8 cellular contexts compared by ENCODE assay signal in the genomic region with DNA sequence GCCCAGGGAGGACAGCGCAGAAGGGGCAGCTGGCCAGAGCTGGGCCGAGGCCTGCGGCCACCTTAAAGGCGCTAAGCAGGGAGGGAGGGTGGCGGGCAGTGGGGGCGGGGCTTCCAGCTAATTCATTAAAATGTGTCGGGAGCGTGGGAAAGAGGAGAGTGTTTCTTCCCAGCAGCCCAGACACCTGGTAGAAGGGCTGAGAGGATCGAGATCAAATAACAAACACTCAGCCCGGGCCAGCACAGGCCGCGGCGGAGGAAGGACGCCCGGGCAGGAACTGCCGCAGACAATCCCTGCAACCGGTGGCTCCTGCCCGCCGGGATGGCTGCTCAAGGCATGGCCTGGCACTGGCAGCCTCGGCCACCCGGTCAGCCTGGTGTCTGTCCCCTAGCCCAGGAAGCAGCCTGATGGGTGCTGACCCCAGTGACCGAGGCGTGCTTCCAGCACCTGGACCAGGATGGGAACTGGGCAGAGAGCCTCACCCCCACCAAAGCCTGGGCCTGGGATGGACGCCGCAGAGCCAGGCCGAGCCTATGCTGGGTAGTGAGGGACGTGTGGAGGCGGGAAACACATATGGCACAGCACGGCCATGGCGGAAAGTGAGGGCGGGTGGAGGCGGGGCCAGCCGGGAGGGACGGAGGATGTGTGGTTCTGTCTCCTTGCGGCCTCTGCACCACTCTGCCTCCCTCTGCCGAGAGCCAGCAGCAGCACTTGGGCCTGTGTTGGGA. TPM values are rescaled to one million over a fixed set of nuclear protein-coding genes. Genes with fewer than 3 reads are reported as not detected.
DNase-seq lines count a peak whose midpoint lies in the region; TF ChIP-seq lines count a peak whose summit lies in the region.

No MANE protein-coding gene starts in this region.

- CTCF ChIA-PET in CD4-positive, alpha-beta memory T cell (lab: Charles Lee; ENCODE audit: partially characterized antibody), result no interaction called here
- CTCF ChIA-PET in Calu3 (lab: Charles Lee), result interaction anchor here (0.6 kb wide), 1 partner anchor 118 kb away, joined by 3 read pairs; the partner anchor contains the start of genes EXD3 and NOXA1

- H3K27me3 Mint-ChIP-seq in CD4-positive, alpha-beta memory T cell, result peaks cover 0 to 3% of the 10 kb centered on the region in 2 donors
- peaks cover 54 to 82% (median 63%) of the 10 kb centered on the region in 3 donors for H3K27me3 Mint-ChIP-seq in CD14-positive monocyte (ENCODE audit: low read depth in 3 of 3)
- no peaks in the 10 kb centered on the region for H3K27me3 Mint-ChIP-seq in Calu3 (ENCODE audit: unreplicated experiment)

- H2AFZ ChIP-seq in parathyroid adenoma, result no peak overlapping the region

- DNase-seq in CD4-positive, alpha-beta memory T cell, result peak in 4 of 5 donors; percentile 45 to 70 (median 50)
- peak; percentile 90 for DNase-seq in NCI-H2029 (lab: John Stamatoyannopoulos, UW)
- peak; percentile 44 for DNase-seq in activated T-cell treated with anti-CD3 and anti-CD28 coated beads for 24 hours (ENCODE audit: low read depth)
- DNase-seq in esophagus squamous epithelium (lab: John Stamatoyannopoulos, UW), result no peak
- no peak for DNase-seq in CD14-positive monocyte (ENCODE audit: low spot score)
- no peak for DNase-seq in middle frontal gyrus (ENCODE audit: extremely low spot score, low spot score)
- DNase-seq in Calu3, result no peak

- no peaks in the 10 kb centered on the region for H3K9me3 Mint-ChIP-seq in CD4-positive, alpha-beta memory T cell
- H3K9me3 Mint-ChIP-seq in CD14-positive monocyte (peaks cover 0 to 6% (median 5%) of the 10 kb centered on the region in 7 donors), Calu3 (ENCODE audit: low read depth, unreplicated experiment) (no peaks in the 10 kb centered on the region)

- TF ChIP-seq CTCF in esophagus squamous epithelium (IDR thresholded peaks at IDR 0.05) (no peak), parathyroid adenoma (IDR thresholded peaks at IDR 0.05) (no peak), CD14-positive monocyte (IDR thresholded peaks at IDR 0.05) (no peak), Calu3 (IDR thresholded peaks at IDR 0.05; ENCODE audit: unreplicated experiment) (no peak)

- no peaks in the 10 kb centered on the region for H3K79me2 ChIP-seq in parathyroid adenoma

- peaks cover 28% of the 10 kb centered on the region for H3K4me1 ChIP-seq in CD4-positive, alpha-beta memory T cell (ENCODE audit: insufficient read depth, low read length)
- peaks cover 55 to 84% (median 73%) of the 10 kb centered on the region in 3 donors for H3K4me1 ChIP-seq in esophagus squamous epithelium
- H3K4me1 ChIP-seq in parathyroid adenoma, result no peaks in the 10 kb centered on the region

- BruUV-seq in Calu3 (replicated peaks; lab: Mats Ljungman, UMichigan), result no TSS peak

- H3K4me2 ChIP-seq in parathyroid adenoma (ENCODE audit: low read length), result peak overlapping the region; percentile 69

- no peak overlapping the region for H3K27ac ChIP-seq in CD4-positive, alpha-beta memory T cell (ENCODE audit: low read depth, low read length)
- H3K27ac ChIP-seq in esophagus squamous epithelium (peak overlapping the region; percentile 85 to 94 (median 89)), parathyroid adenoma (peak overlapping the region; percentile 60)

- peak in 1 of 4 donors; percentile 30 for TF ChIP-seq POLR2A in esophagus squamous epithelium (IDR thresholded peaks at IDR 0.05)

- H3K36me3 ChIP-seq in CD4-positive, alpha-beta memory T cell (ENCODE audit: insufficient read depth, low read length), result no peaks in the 10 kb centered on the region
- H3K36me3 ChIP-seq in esophagus squamous epithelium (no peaks in the 10 kb centered on the region), parathyroid adenoma (ENCODE audit: control insufficient read depth, insufficient read depth, low read length) (no peaks in the 10 kb centered on the region)

- POLR2A ChIA-PET in CD4-positive, alpha-beta memory T cell (lab: Charles Lee; ENCODE audit: partially characterized antibody), result no interaction called here

- H3K36me3 Mint-ChIP-seq in CD4-positive, alpha-beta memory T cell, result no peaks in the 10 kb centered on the region
- H3K36me3 Mint-ChIP-seq in CD14-positive monocyte, result peaks cover 0 to 1% of the 10 kb centered on the region in 2 donors
- peaks cover 29% of the 10 kb centered on the region for H3K36me3 Mint-ChIP-seq in Calu3 (ENCODE audit: insufficient read depth, unreplicated experiment)

- no peak overlapping the region for H3K9ac ChIP-seq in parathyroid adenoma

- H3K4me3 ChIP-seq in CD4-positive, alpha-beta memory T cell (ENCODE audit: low read length in 2 of 2), result no peak overlapping the region
- H3K4me3 ChIP-seq in esophagus squamous epithelium, result peak overlapping the region in 3 of 4 donors; percentile 29 to 54 (median 36)
- H3K4me3 ChIP-seq in parathyroid adenoma (ENCODE audit: low read depth, low read length), result no peak overlapping the region

- H3K9me3 ChIP-seq in CD4-positive, alpha-beta memory T cell (ENCODE audit: control insufficient read depth in 1 of 2, low read length in 2 of 2), result no peaks in the 10 kb centered on the region
- H3K9me3 ChIP-seq in esophagus squamous epithelium (no peaks in the 10 kb centered on the region), parathyroid adenoma (ENCODE audit: control insufficient read depth, low read length) (no peaks in the 10 kb centered on the region)

- H3K4me1 Mint-ChIP-seq in CD4-positive, alpha-beta memory T cell, result peaks cover 3 to 26% (median 14%) of the 10 kb centered on the region in 4 donors
- H3K4me1 Mint-ChIP-seq in CD14-positive monocyte, result peaks cover 22% of the 10 kb centered on the region
- H3K4me1 Mint-ChIP-seq in Calu3 (ENCODE audit: low read depth, unreplicated experiment), result no peaks in the 10 kb centered on the region

- H3K27me3 ChIP-seq in CD4-positive, alpha-beta memory T cell (ENCODE audit: insufficient read depth, low read length), result no peaks in the 10 kb centered on the region
- H3K27me3 ChIP-seq in esophagus squamous epithelium, result peaks cover 0 to 56% (median 0%) of the 10 kb centered on the region in 4 donors
- no peaks in the 10 kb centered on the region for H3K27me3 ChIP-seq in parathyroid adenoma (ENCODE audit: control insufficient read depth, insufficient read depth, low read length)

- intact Hi-C loops in CD4-positive, alpha-beta memory T cell (cut with micrococcal nuclease), result loop anchor here (10.0 kb wide), 1 partner anchor 230 kb away; no protein-coding TSS in a partner anchor
- intact Hi-C loops in esophagus squamous epithelium (cut with DNase I) (no loop called here), CD14-positive monocyte (cut with micrococcal nuclease) (loop anchor here in 1 of 2 donors (5.0 kb wide), 1 partner anchor 102 kb away; no protein-coding TSS in a partner anchor), Calu3 (cut with micrococcal nuclease; ENCODE audit: unreplicated experiment) (no loop called here)

- peak overlapping the region in 1 of 7 donors; percentile 4 for H3K27ac Mint-ChIP-seq in CD4-positive, alpha-beta memory T cell
- H3K27ac Mint-ChIP-seq in CD14-positive monocyte, result peak overlapping the region in 1 of 7 donors; percentile 53
- no peak overlapping the region for H3K27ac Mint-ChIP-seq in Calu3 (ENCODE audit: unreplicated experiment)

- H3K4me3 Mint-ChIP-seq in CD4-positive, alpha-beta memory T cell, result peak overlapping the region in 3 of 8 donors; percentile 29 to 71 (median 61)
- H3K4me3 Mint-ChIP-seq in CD14-positive monocyte (peak overlapping the region in 1 of 2 donors; percentile 72), Calu3 (ENCODE audit: low read depth, unreplicated experiment) (no peak overlapping the region)

- 13% methylated on average over 6 to 14 of the region's 36 CpGs for WGBS in esophagus squamous epithelium, 2 donors

RNA-seq across cellular contexts. Expression of gene NRARP, which starts 3.2 kb away (rescaled TPM):
- under 1 TPM; 0.25 to 0.29 TPM for total RNA-seq in CD4-positive, alpha-beta memory T cell
- polyA plus RNA-seq in CD4-positive, alpha-beta memory T cell, result not detected
- 10 to 100 TPM; 19.6 to 33.9 (median 27.5) TPM for total RNA-seq in esophagus squamous epithelium
- polyA plus RNA-seq in CD14-positive monocyte, result not detected
- 32.6 and 32.9 TPM in 2 replicates for total RNA-seq in Calu3 (2022)

RNA-seq across cellular contexts. Expression of gene TOR4A, which starts 27.7 kb away (rescaled TPM):
- total RNA-seq in CD4-positive, alpha-beta memory T cell, result 1 to 10 TPM; 2.1 TPM
- polyA plus RNA-seq in CD4-positive, alpha-beta memory T cell, result under 1 TPM; 0.46 to 0.78 TPM
- total RNA-seq in esophagus squamous epithelium (10 to 100 TPM in 3 of 4 donors, 1 to 10 TPM in 1; 8.8 to 17.5 (median 13.5) TPM), Calu3 (2022) (51.8 and 60.2 TPM in 2 replicates)
- 10 to 100 TPM; 13.7 to 15.4 TPM for polyA plus RNA-seq in CD14-positive monocyte

RNA-seq across cellular contexts. Expression of gene NELFB, which starts 50.1 kb away (rescaled TPM):
- 10 to 100 TPM; 44.3 to 44.9 TPM for total RNA-seq in CD4-positive, alpha-beta memory T cell
- polyA plus RNA-seq in CD4-positive, alpha-beta memory T cell, result 10 to 100 TPM; 28.3 to 28.7 TPM
- total RNA-seq in esophagus squamous epithelium, result 10 to 100 TPM; 26.1 to 41.4 (median 35.2) TPM
- polyA plus RNA-seq in CD14-positive monocyte, result 10 to 100 TPM; 17.3 to 18.8 TPM
- total RNA-seq in Calu3 (2022), result 41.8 and 43.5 TPM in 2 replicates

RNA-seq across cellular contexts. Expression of gene STPG3, which starts 54.1 kb away (rescaled TPM):
- total RNA-seq in CD4-positive, alpha-beta memory T cell, result not detected
- not detected for polyA plus RNA-seq in CD4-positive, alpha-beta memory T cell
- total RNA-seq in esophagus squamous epithelium (not detected), Calu3 (2022) (not detected in 2 replicates)
- polyA plus RNA-seq in CD14-positive monocyte, result not detected

Comparison
In these comparisons a context has a peak if more than half of its experiments do, and no peak if none do; other contexts are left out.
1. DNase-seq: peak in CD4-positive, alpha-beta memory T cell (4 of 5), NCI-H2029 (single experiment) and activated T-cell treated with anti-CD3 and anti-CD28 coated beads for 24 hours (single experiment); none in esophagus squamous epithelium (single experiment), CD14-positive monocyte (single experiment), middle frontal gyrus (single experiment) and Calu3 (single experiment).
2. H3K4me3 ChIP-seq: peak in esophagus squamous epithelium (3 of 4); none in CD4-positive, alpha-beta memory T cell (0 of 2) and parathyroid adenoma (single experiment).
3. RNA of gene NRARP, which starts 3.2 kb away (total RNA-seq): 32.6 to 32.9 TPM in Calu3 and 19.6 to 33.9 TPM in esophagus squamous epithelium; 0.25 to 0.29 TPM in CD4-positive, alpha-beta memory T cell; every median in the first group is over 10 times any median in the second.